18 cellular contexts compared by ENCODE assay signal in genomic region chr2:46188041-46188715, GRCh38.
DNase-seq lines count a peak whose midpoint lies in the region; ATAC-seq, FAIRE-seq and TF ChIP-seq lines count a peak whose summit lies in the region.
"Had no signal": no experiment of that assay in that cellular context is flagged by ENCODE, and none has a peak within 500 bp of the region (broad histone marks: within the 10 kb centered on the region; RNA-seq: fewer than 3 reads in every experiment).

No MANE protein-coding gene starts in this region.

- H3K36me3 Mint-ChIP-seq in type B pancreatic cell = peaks cover 6% of the 10 kb centered on the region
- H3K36me3 Mint-ChIP-seq: neural progenitor cell had no signal

- no peak for TF ChIP-seq CTCF in ascending aorta (IDR thresholded peaks at IDR 0.05)
- no peak for TF ChIP-seq CTCF in lung (IDR thresholded peaks at IDR 0.05; ENCODE audit: control extremely low read depth, extremely low read depth)
- TF ChIP-seq CTCF in type B pancreatic cell (conservative IDR thresholded peaks at IDR 0.05) = no peak

- H3K4me3 ChIP-seq in ascending aorta = no peak overlapping the region
- no peak overlapping the region for H3K4me3 ChIP-seq in lung
- H3K4me3 ChIP-seq: neural progenitor cell had no signal

- H3K27me3 ChIP-seq in ascending aorta (no peaks in the 10 kb centered on the region), lung (ENCODE audit: control insufficient read depth, insufficient read depth) (no peaks in the 10 kb centered on the region)
- H3K27me3 ChIP-seq: neural progenitor cell had no signal

- peaks cover 4% of the 10 kb centered on the region for H3K9me3 Mint-ChIP-seq in type B pancreatic cell
- H3K9me3 Mint-ChIP-seq: H9; neural progenitor cell; stimulated activated naive CD8-positive, alpha-beta T cell treated with anti-CD3 and anti-CD28 coated beads, Interleukin-15, amount 100 ng/mL, for 72 hours had no signal

- H3K27ac Mint-ChIP-seq in type B pancreatic cell = no peak overlapping the region
- H3K27ac Mint-ChIP-seq: H9, neural progenitor cell had no signal

- H3K9me3 ChIP-seq in ascending aorta (no peaks in the 10 kb centered on the region), lung (ENCODE audit: control insufficient read depth in 2 of 2, insufficient read depth in 1 of 2, low read length in 1 of 2) (no peaks in the 10 kb centered on the region)
- H3K9me3 ChIP-seq: Caco-2 had no signal

- peak; percentile 55 for ATAC-seq in lung (ENCODE audit: insufficient read depth, low FRiP score)

- H3K27ac ChIP-seq in ascending aorta (peak overlapping the region; percentile 55 to 64), lung (ENCODE audit: low read depth in 1 of 2, low read length in 1 of 2) (peak overlapping the region in 1 of 2 donors; percentile 48)
- H3K27ac ChIP-seq: HL-60, neural progenitor cell had no signal

- intact Hi-C loops in ascending aorta (cut with DNase I) = loop anchor here (5.0 kb wide), 1 partner anchor 91 kb away; no protein-coding TSS in a partner anchor

- no peak overlapping the region for H3K4me3 Mint-ChIP-seq in type B pancreatic cell
- H3K4me3 Mint-ChIP-seq: H9, neural progenitor cell had no signal

- no peaks in the 10 kb centered on the region for H3K36me3 ChIP-seq in ascending aorta
- H3K36me3 ChIP-seq in lung (ENCODE audit: control insufficient read depth in 2 of 2, insufficient read depth in 2 of 2, low read length in 2 of 2) = peaks cover 0 to 9% of the 10 kb centered on the region in 2 donors
- H3K36me3 ChIP-seq: neural progenitor cell had no signal

- 69 to 76% methylated on average over 7 of the region's 7 CpGs for WGBS in lung, 2 donors

- H3K4me1 Mint-ChIP-seq in type B pancreatic cell (ENCODE audit: unreplicated experiment) = peaks cover 7% of the 10 kb centered on the region
- H3K4me1 Mint-ChIP-seq: H9 had no signal

- peaks cover 6 to 17% of the 10 kb centered on the region in 2 donors for H3K4me1 ChIP-seq in ascending aorta
- peaks cover 0 to 5% of the 10 kb centered on the region in 2 donors for H3K4me1 ChIP-seq in lung (ENCODE audit: control insufficient read depth in 2 of 2, insufficient read depth in 2 of 2, low read length in 2 of 2)
- H3K4me1 ChIP-seq: Caco-2 had no signal

- FAIRE-seq in HTR-8/SVneo (lab: Jason Lieb, UNC) = no peak
- FAIRE-seq: bronchial epithelial cell had no signal

- peak; percentile 43 for DNase-seq in activated CD8-positive, alpha-beta memory T cell treated with anti-CD3 and anti-CD28 coated beads, Interleukin-2, amount 50 U/mL, for 48 hours
- DNase-seq in activated CD8-positive, alpha-beta memory T cell treated with anti-CD3 and anti-CD28 coated beads, Interleukin-2, amount 50 U/mL, for 4 hours = no peak
- DNase-seq in ascending aorta (ENCODE audit: low spot score in 2 of 2) (no peak), lung (ENCODE audit: low spot score) (peak; percentile 29), type B pancreatic cell (ENCODE audit: extremely low spot score, unreplicated experiment) (peak; percentile 55), NCI-H69 (lab: John Stamatoyannopoulos, UW) (no peak), AML-193 (lab: John Stamatoyannopoulos, UW) (no peak), HTR-8/SVneo (ENCODE audit: insufficient read length, low spot score) (no peak)
- DNase-seq: ACHN; activated naive CD4-positive, alpha-beta T cell treated with Interleukin-2 at 50 U/mL for 16 hours; Caco-2; H9; left colon; SHP77 treated with DMSO at 0.1 percent for 48 hours; stimulated activated naive CD8-positive, alpha-beta T cell treated with anti-CD3 and anti-CD28 coated beads, Interleukin-15, amount 100 ng/mL, for 72 hours had no signal

- H3K27me3 Mint-ChIP-seq in type B pancreatic cell = peaks cover 3% of the 10 kb centered on the region
- H3K27me3 Mint-ChIP-seq: stimulated activated naive CD8-positive, alpha-beta T cell treated with anti-CD3 and anti-CD28 coated beads, Interleukin-15, amount 100 ng/mL, for 72 hours had no signal

Comparison
In these comparisons a context has a peak if more than half of its experiments do, and no peak if none do; other contexts are left out.
1. DNase-seq: peak in activated CD8-positive, alpha-beta memory T cell treated with anti-CD3 and anti-CD28 coated beads, Interleukin-2, amount 50 U/mL, for 48 hours (single experiment), lung (single experiment) and type B pancreatic cell (single experiment); none in activated CD8-positive, alpha-beta memory T cell treated with anti-CD3 and anti-CD28 coated beads, Interleukin-2, amount 50 U/mL, for 4 hours (single experiment), ascending aorta (0 of 2), NCI-H69 (single experiment), AML-193 (0 of 2) and HTR-8/SVneo (single experiment).